ENCODE assay signal across 13 cellular contexts in the genomic region with DNA sequence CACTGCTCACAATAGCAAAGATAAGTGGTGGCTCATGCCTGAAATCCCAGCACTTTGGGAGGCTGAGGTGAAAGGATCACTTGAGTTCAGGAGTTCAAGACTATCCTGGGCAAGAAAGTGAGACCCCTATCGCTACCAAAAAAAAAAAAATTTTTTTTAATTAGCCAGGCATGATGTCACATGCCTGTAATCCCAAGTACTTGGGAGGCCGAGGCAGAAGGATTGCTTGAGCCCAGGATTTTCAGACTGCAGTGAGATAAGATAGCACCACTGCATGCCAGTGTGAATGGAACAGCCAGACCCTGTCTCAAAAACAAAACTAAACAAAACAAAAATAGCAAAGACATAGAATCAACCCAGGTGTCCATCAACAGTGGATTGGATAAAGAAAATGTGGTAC. TPM values are rescaled to one million over a fixed set of nuclear protein-coding genes. Genes with fewer than 3 reads are reported as not detected.
"Had no signal": no experiment of that assay in that cellular context is flagged by ENCODE, and none has a peak within 500 bp of the region (broad histone marks: within the 10 kb centered on the region; RNA-seq: fewer than 3 reads in every experiment).

No MANE protein-coding gene starts in this region.

- H3K36me3 ChIP-seq: esophagus muscularis mucosa, thyroid gland had no signal

- H3K4me3 ChIP-seq: esophagus muscularis mucosa, thyroid gland had no signal

- H3K27me3 Mint-ChIP-seq: stimulated activated memory B cell treated with anti-CD40 and anti-IgM and Interleukin-4, amounts not matched to agents 10 μg/mL and 1 μg/mL and 100 μg/mL, for 72 hours had no signal

- H3K27me3 ChIP-seq: esophagus muscularis mucosa, thyroid gland had no signal

- DNase-seq: activated CD4-positive, alpha-beta T cell treated with anti-CD3 and anti-CD28 coated beads for 1 hour; activated CD4-positive, alpha-beta T cell treated with anti-CD3 and anti-CD28 coated beads, Interleukin-2, amount 50 U/mL, for 4 hours; activated CD8-positive, alpha-beta memory T cell treated with anti-CD3 and anti-CD28 coated beads, Interleukin-2, amount 10 ng/mL, durations not matched to agents 7 days and 5 days; activated naive CD4-positive, alpha-beta T cell treated with anti-CD3 and anti-CD28 coated beads, Interleukin-2, amount 10 ng/mL, durations not matched to agents 7 days and 5 days; activated T-cell treated with anti-CD3 and anti-CD28 coated beads, Interleukin-2, amount 50 U/mL, for 1 hour; stimulated activated CD4-positive, alpha-beta T cell treated with anti-CD3 and anti-CD28 coated beads, Interleukin-2, amount 100 ng/mL, for 48 hours; thyroid gland had no signal

- H3K9me3 Mint-ChIP-seq: activated naive CD4-positive, alpha-beta T cell treated with anti-CD3 and anti-CD28 coated beads, Interleukin-2, amount 10 ng/mL, durations not matched to agents 7 days and 5 days; activated T-helper 2 cell treated with anti-CD3 and anti-CD28 coated beads, Interferon-gamma antibody, Interleukin-2, Interleukin-4, amounts not matched to agents 10 μg/mL and 5 μg/mL and 100 μg/mL, durations not matched to agents 14 hours and 24 hours and 36 hours; stimulated activated memory B cell treated with anti-CD40 and anti-IgM and Interleukin-4, amounts not matched to agents 10 μg/mL and 1 μg/mL and 100 μg/mL, for 72 hours had no signal

- H3K27ac Mint-ChIP-seq: activated CD8-positive, alpha-beta memory T cell treated with anti-CD3 and anti-CD28 coated beads, Interleukin-2, amount 10 ng/mL, durations not matched to agents 7 days and 5 days; activated naive CD4-positive, alpha-beta T cell treated with anti-CD3 and anti-CD28 coated beads, Interleukin-2, amount 10 ng/mL, durations not matched to agents 7 days and 5 days; activated T-helper 2 cell treated with anti-CD3 and anti-CD28 coated beads, Interferon-gamma antibody, Interleukin-2, Interleukin-4, amounts not matched to agents 10 μg/mL and 5 μg/mL and 100 μg/mL, durations not matched to agents 14 hours and 24 hours and 36 hours; stimulated activated memory B cell treated with anti-CD40 and anti-IgM and Interleukin-4, amounts not matched to agents 10 μg/mL and 1 μg/mL and 100 μg/mL, for 72 hours had no signal

- H3K4me3 Mint-ChIP-seq: activated CD8-positive, alpha-beta memory T cell treated with anti-CD3 and anti-CD28 coated beads, Interleukin-2, amount 10 ng/mL, durations not matched to agents 7 days and 5 days; activated naive CD4-positive, alpha-beta T cell treated with anti-CD3 and anti-CD28 coated beads, Interleukin-2, amount 10 ng/mL, durations not matched to agents 7 days and 5 days; stimulated activated memory B cell treated with anti-CD40 and anti-IgM and Interleukin-4, amounts not matched to agents 10 μg/mL and 1 μg/mL and 100 μg/mL, for 72 hours had no signal

- H3K9me3 ChIP-seq: esophagus muscularis mucosa, thyroid gland had no signal

- H3K36me3 Mint-ChIP-seq: activated CD8-positive, alpha-beta memory T cell treated with anti-CD3 and anti-CD28 coated beads, Interleukin-2, amount 10 ng/mL, durations not matched to agents 7 days and 5 days; activated naive CD4-positive, alpha-beta T cell treated with anti-CD3 and anti-CD28 coated beads, Interleukin-2, amount 10 ng/mL, durations not matched to agents 7 days and 5 days; stimulated activated memory B cell treated with anti-CD40 and anti-IgM and Interleukin-4, amounts not matched to agents 10 μg/mL and 1 μg/mL and 100 μg/mL, for 72 hours had no signal

- FAIRE-seq: colon, urothelium cell line had no signal

RNA-seq across cellular contexts. Expression of a gene that starts 50.6 kb away (rescaled TPM):
- total RNA-seq: cardiac septum had no signal
